ENCODE assay signal across 1 cellular context in the genomic region with DNA sequence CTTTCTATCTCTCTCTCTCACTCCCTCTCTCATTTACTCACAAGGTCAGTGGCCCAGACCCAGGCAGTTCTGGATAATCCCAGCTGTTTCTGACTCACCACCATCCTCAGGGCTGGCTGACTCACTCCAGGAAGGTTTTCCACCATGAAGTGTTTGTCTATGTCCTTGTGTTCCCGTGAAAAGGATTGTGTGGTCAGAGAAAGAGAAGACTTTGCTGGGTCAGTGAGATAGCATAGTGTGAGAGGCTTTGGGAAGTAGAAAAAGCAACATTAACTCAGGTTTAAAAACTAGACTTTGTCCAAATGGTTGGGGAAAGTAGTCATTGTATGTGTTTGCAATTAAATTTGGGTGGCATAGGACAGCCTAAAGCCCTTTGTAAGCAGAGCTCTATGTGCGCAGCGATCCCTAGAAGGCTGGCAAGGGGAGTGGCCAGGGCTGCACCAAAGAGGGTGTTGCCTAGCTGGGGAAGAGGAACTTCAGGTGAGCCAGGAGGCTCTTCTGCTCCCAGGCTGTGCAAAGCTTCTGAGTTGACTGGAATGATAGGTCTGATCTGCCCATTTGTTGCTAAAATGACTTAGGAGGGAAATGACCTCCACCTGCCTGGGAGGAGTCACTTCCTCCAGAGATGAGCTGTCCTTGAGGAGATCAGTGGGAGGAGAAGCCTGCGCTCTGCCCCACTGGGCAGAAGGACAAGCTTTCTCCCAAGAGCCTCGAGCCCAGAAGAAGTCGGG.
A peak's percentile ranks its signal among the peaks of the same experiment; 100 is the strongest.
TF ChIP-seq lines count a peak whose summit lies in the region.

No MANE protein-coding gene starts in this region.

TF ChIP-seq in HepG2, 621 proteins besides CTCF, POLR2A, EP300 and RAD21 (continued from another document):
- TF ChIP-seq, protein P1, sequence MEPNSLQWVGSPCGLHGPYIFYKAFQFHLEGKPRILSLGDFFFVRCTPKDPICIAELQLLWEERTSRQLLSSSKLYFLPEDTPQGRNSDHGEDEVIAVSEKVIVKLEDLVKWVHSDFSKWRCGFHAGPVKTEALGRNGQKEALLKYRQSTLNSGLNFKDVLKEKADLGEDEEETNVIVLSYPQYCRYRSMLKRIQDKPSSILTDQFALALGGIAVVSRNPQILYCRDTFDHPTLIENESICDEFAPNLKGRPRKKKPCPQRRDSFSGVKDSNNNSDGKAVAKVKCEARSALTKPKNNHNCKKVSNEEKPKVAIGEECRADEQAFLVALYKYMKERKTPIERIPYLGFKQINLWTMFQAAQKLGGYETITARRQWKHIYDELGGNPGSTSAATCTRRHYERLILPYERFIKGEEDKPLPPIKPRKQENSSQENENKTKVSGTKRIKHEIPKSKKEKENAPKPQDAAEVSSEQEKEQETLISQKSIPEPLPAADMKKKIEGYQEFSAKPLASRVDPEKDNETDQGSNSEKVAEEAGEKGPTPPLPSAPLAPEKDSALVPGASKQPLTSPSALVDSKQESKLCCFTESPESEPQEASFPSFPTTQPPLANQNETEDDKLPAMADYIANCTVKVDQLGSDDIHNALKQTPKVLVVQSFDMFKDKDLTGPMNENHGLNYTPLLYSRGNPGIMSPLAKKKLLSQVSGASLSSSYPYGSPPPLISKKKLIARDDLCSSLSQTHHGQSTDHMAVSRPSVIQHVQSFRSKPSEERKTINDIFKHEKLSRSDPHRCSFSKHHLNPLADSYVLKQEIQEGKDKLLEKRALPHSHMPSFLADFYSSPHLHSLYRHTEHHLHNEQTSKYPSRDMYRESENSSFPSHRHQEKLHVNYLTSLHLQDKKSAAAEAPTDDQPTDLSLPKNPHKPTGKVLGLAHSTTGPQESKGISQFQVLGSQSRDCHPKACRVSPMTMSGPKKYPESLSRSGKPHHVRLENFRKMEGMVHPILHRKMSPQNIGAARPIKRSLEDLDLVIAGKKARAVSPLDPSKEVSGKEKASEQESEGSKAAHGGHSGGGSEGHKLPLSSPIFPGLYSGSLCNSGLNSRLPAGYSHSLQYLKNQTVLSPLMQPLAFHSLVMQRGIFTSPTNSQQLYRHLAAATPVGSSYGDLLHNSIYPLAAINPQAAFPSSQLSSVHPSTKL (CRISPR knock-in tag; IDR thresholded peaks at IDR 0.05), result peak; percentile 30; the same call in 1 of the 2 replicates
- TF ChIP-seq ZSCAN21 (CRISPR knock-in tag; IDR thresholded peaks at IDR 0.05; ENCODE audit: borderline replicate concordance) (no peak), TAF1 (CRISPR knock-in tag; IDR thresholded peaks at IDR 0.05) (no peak), SAP130 (CRISPR knock-in tag; IDR thresholded peaks at IDR 0.05; ENCODE audit: low read depth) (peak; percentile 51)
